ENCODE assay signal across 10 cellular contexts in genomic region chr12:98274430-98275130, GRCh38.
DNase-seq lines count a peak whose midpoint lies in the region; ATAC-seq and TF ChIP-seq lines count a peak whose summit lies in the region.
"Had no signal": no experiment of that assay in that cellular context is flagged by ENCODE, and none has a peak within 500 bp of the region (broad histone marks: within the 10 kb centered on the region; RNA-seq: fewer than 3 reads in every experiment).

No MANE protein-coding gene starts in this region.

- peak; percentile 28 for DNase-seq in GM10248 (ENCODE audit: extremely low spot score)
- DNase-seq in BE2C = no peak
- no peak for DNase-seq in mammary epithelial cell
- DNase-seq in NCI-H1694 treated with DMSO at 0.1 percent for 48 hours (lab: John Stamatoyannopoulos, UW) = no peak
- no peak for DNase-seq in breast epithelium (ENCODE audit: low spot score in 2 of 2)
- DNase-seq: immature natural killer cell, NCI-H345 had no signal

- TF ChIP-seq CTCF in GM10248 (IDR thresholded peaks at IDR 0.05; ENCODE audit: control extremely low read depth, extremely low read depth, low read depth, missing control alignments) = no peak
- TF ChIP-seq CTCF in BE2C (IDR thresholded peaks at IDR 0.05; ENCODE audit: low read depth, low read length) = no peak
- TF ChIP-seq CTCF in mammary epithelial cell (conservative IDR thresholded peaks at IDR 0.05 in 1 of 2, IDR thresholded peaks at IDR 0.05 in 1 of 2; ENCODE audit: extremely low read depth in 1 of 2, insufficient read depth in 1 of 2, low read depth in 1 of 2, low read length in 2 of 2) = no peak
- TF ChIP-seq CTCF in breast epithelium (IDR thresholded peaks at IDR 0.05) = no peak

- no peak for TF ChIP-seq POLR2A in breast epithelium (IDR thresholded peaks at IDR 0.05)

- H3K36me3 ChIP-seq in BE2C = no peaks in the 10 kb centered on the region
- no peaks in the 10 kb centered on the region for H3K36me3 ChIP-seq in mammary epithelial cell (ENCODE audit: insufficient read depth, low read length)
- no peaks in the 10 kb centered on the region for H3K36me3 ChIP-seq in breast epithelium

- ATAC-seq in GM19324 (IDR thresholded peaks at IDR 0.05; ENCODE audit: low FRiP score, unreplicated experiment) (peak; percentile 83), HG02678 (IDR thresholded peaks at IDR 0.05; ENCODE audit: unreplicated experiment) (peak; percentile 96), HG03457 (IDR thresholded peaks at IDR 0.05; ENCODE audit: unreplicated experiment) (peak; percentile 99)

- H3K27me3 ChIP-seq in BE2C (no peaks in the 10 kb centered on the region), mammary epithelial cell (ENCODE audit: insufficient read depth, low read length) (no peaks in the 10 kb centered on the region), breast epithelium (no peaks in the 10 kb centered on the region)

- no peak overlapping the region for H3K9ac ChIP-seq in mammary epithelial cell (ENCODE audit: insufficient read depth, low read length)

- no peak overlapping the region for H3K27ac ChIP-seq in mammary epithelial cell (ENCODE audit: insufficient read depth, low read depth, low read length)
- no peak overlapping the region for H3K27ac ChIP-seq in breast epithelium

- H4K20me1 ChIP-seq in mammary epithelial cell (ENCODE audit: insufficient read depth, low read length) = no peaks in the 10 kb centered on the region

- POLR2A ChIA-PET in GM10248 (lab: Yijun Ruan, JAX) = no interaction called here

- 39% methylated on average over 5 of the region's 5 CpGs for WGBS in mammary epithelial cell (ENCODE audit: low coverage, missing lambda C conversion rate)

- in situ Hi-C loops in mammary epithelial cell (cut with MboI; ENCODE audit: low sequenced_read_pairs in 2 of 2) = no loop called here

- no peak overlapping the region for H3K4me2 ChIP-seq in mammary epithelial cell (ENCODE audit: insufficient read depth, low read depth, low read length)

- no peak overlapping the region for H2AFZ ChIP-seq in mammary epithelial cell (ENCODE audit: low read depth, low read length)

- no peaks in the 10 kb centered on the region for H3K4me1 ChIP-seq in BE2C
- H3K4me1 ChIP-seq in mammary epithelial cell (ENCODE audit: insufficient read depth, low read length) = no peaks in the 10 kb centered on the region
- no peaks in the 10 kb centered on the region for H3K4me1 ChIP-seq in breast epithelium

- intact Hi-C loops in mammary epithelial cell (cut with micrococcal nuclease) = no loop called here
- intact Hi-C loops in breast epithelium (cut with DNase I; ENCODE audit: low total_unique reads) = no loop called here

- CTCF ChIA-PET in GM10248 (lab: Yijun Ruan, JAX) = no interaction called here
- CTCF ChIA-PET in mammary epithelial cell (lab: Charles Lee; ENCODE audit: low non-redundant PET) = no interaction called here

- H3K4me3 ChIP-seq in BE2C (ENCODE audit: low read depth, low read length) (no peak overlapping the region), mammary epithelial cell (replicated peaks in 1 of 3; ENCODE audit: insufficient read depth in 1 of 3, low read depth in 2 of 3, low read length in 3 of 3) (no peak overlapping the region), breast epithelium (no peak overlapping the region)

- dilution Hi-C loops in mammary epithelial cell (cut with HindIII; ENCODE audit: low sequenced_read_pairs) = no loop called here

- no TSS peak for BruUV-seq in mammary epithelial cell (replicated peaks; lab: Mats Ljungman, UMichigan)

- H3K79me2 ChIP-seq in mammary epithelial cell (ENCODE audit: insufficient read depth, low read length) = no peaks in the 10 kb centered on the region

- H3K9me3 ChIP-seq in BE2C (no peaks in the 10 kb centered on the region), mammary epithelial cell (replicated peaks; ENCODE audit: insufficient read depth, low read length) (no peaks in the 10 kb centered on the region), breast epithelium (peaks cover 0 to 1% of the 10 kb centered on the region in 2 donors)
